Comparison of ENCODE assay signal across 1 cellular context in genomic region chr22:36860438-36860820, GRCh38.
A peak's percentile ranks its signal among the peaks of the same experiment; 100 is the strongest.
TF ChIP-seq lines count a peak whose summit lies in the region.

No MANE protein-coding gene starts in this region.

TF ChIP-seq in K562, 482 proteins besides CTCF, POLR2A, EP300 and RAD21:
- peak; percentile 39 for TF ChIP-seq RBM25 (IDR thresholded peaks at IDR 0.05; ENCODE audit: low read depth, low read length, severe bottlenecking)
- no peak for TF ChIP-seq MBD1 (CRISPR knock-in tag; IDR thresholded peaks at IDR 0.05)
- TF ChIP-seq E2F1 (CRISPR knock-in tag; IDR thresholded peaks at IDR 0.05): no peak
- peak; percentile 92 for TF ChIP-seq ZFP36 (IDR thresholded peaks at IDR 0.05; ENCODE audit: low read depth, low read length, partially characterized antibody)
- TF ChIP-seq CTBP1 (IDR thresholded peaks at IDR 0.05; ENCODE audit: borderline replicate concordance): no peak
